Comparison of ENCODE assay signal across 8 cellular contexts in the genomic region with DNA sequence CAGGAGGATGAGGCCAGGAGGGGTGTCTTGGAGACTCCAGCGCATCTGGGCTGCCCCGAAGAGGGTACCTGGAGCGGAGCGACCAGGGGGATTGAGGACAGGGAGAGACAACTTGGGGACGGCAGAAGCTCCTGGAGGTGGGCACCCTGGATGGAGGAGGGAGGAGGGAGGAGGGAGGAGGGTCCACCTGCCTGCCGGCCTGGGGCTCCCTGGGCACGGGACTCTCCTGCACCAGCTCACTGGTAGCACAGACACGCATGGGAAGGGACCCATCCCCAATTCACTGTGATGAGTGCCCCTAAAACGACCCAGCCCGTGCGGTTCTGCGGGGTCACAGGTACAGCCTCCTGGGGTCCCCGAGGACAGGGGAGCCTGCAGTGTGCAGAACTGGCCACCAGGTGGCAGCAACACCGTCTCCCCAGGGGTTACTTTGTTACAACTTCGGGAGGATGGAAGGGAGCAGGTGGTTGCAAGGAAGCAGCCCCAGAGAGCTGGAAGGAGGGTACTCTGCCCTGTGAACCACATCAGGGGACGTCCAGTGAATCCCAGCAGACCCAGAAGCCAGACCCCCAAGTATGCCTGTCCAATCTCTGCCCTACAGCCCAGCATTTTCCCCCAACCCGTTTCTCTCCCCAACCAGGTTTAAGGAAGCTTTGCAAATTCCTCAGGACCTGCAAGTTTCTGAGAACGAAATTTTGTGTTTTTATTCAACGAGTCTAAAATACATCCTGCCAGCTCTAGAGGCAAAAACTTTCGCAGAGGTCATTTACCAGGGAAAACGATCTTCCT.
A peak's percentile ranks its signal among the peaks of the same experiment; 100 is the strongest.
DNase-seq lines count a peak whose midpoint lies in the region; ATAC-seq, FAIRE-seq and TF ChIP-seq lines count a peak whose summit lies in the region.

No MANE protein-coding gene starts in this region.

- CTCF ChIA-PET in CD8-positive, alpha-beta T cell (lab: Charles Lee), result interaction anchor here (0.5 to 4.5 kb wide), 32 partner anchors 7 to 612 kb away, joined by 3 to 59 read pairs (median 4); no protein-coding TSS in a partner anchor

- no peak overlapping the region for H3K27ac ChIP-seq in CD8-positive, alpha-beta T cell (ENCODE audit: low read depth, low read length)

- no peaks in the 10 kb centered on the region for H3K9me3 Mint-ChIP-seq in CD8-positive, alpha-beta T cell

- TF ChIP-seq CTCF in CD8-positive, alpha-beta T cell (IDR thresholded peaks at IDR 0.05), result peak; percentile 89

- no peak overlapping the region for H3K4me3 ChIP-seq in CD8-positive, alpha-beta T cell (ENCODE audit: low read depth, low read length)

- ATAC-seq in CD8-positive, alpha-beta T cell, result peak; percentile 73
- ATAC-seq in HG03159 (IDR thresholded peaks at IDR 0.05; ENCODE audit: unreplicated experiment) (peak; percentile 68), Right ventricle myocardium inferior (peak; percentile 52), HG02870 (IDR thresholded peaks at IDR 0.05; ENCODE audit: unreplicated experiment) (no peak)

- H3K9me3 ChIP-seq in CD8-positive, alpha-beta T cell (ENCODE audit: low read length), result no peaks in the 10 kb centered on the region

- no peak overlapping the region for H3K27ac Mint-ChIP-seq in CD8-positive, alpha-beta T cell

- POLR2A ChIA-PET in CD8-positive, alpha-beta T cell (lab: Charles Lee), result no interaction called here

- DNase-seq in CD8-positive, alpha-beta T cell, result peak; percentile 56 to 86 (median 73)
- DNase-seq in SKM-1 (lab: John Stamatoyannopoulos, UW; ENCODE audit: unreplicated experiment), result peak; percentile 29
- DNase-seq in activated naive CD4-positive, alpha-beta T cell (lab: John Stamatoyannopoulos, UW), result peak; percentile 62 to 71 (median 64)
- no peak for DNase-seq in Right ventricle myocardium inferior (ENCODE audit: missing footprints)
- peak; percentile 86 for DNase-seq in posterior vena cava (ENCODE audit: low spot score)
- peak; percentile 60 for DNase-seq in urothelium cell line (ENCODE audit: low spot score)

- intact Hi-C loops in CD8-positive, alpha-beta T cell (cut with DNase I, micrococcal nuclease), result loop anchor here (1.0 kb wide), 5 partner anchors 235 to 735 kb away; no protein-coding TSS in a partner anchor
- intact Hi-C loops in Right ventricle myocardium inferior (cut with DNase I), result loop anchor here (2.0 to 5.0 kb wide), 3 partner anchors 235 to 467 kb away; no protein-coding TSS in a partner anchor
- intact Hi-C loops in posterior vena cava (cut with DNase I), result loop anchor here (5.0 to 10.0 kb wide), 3 partner anchors 235 to 405 kb away; no protein-coding TSS in a partner anchor

- H3K4me3 Mint-ChIP-seq in CD8-positive, alpha-beta T cell, result no peak overlapping the region

- no peak for FAIRE-seq in urothelium cell line (lab: Jason Lieb, UNC)

- peaks cover 9% of the 10 kb centered on the region for H3K4me1 Mint-ChIP-seq in CD8-positive, alpha-beta T cell (ENCODE audit: low read depth)

- no peaks in the 10 kb centered on the region for H3K36me3 Mint-ChIP-seq in CD8-positive, alpha-beta T cell

- H3K27me3 ChIP-seq in CD8-positive, alpha-beta T cell (ENCODE audit: insufficient read depth, low read length), result no peaks in the 10 kb centered on the region

- H3K27me3 Mint-ChIP-seq in CD8-positive, alpha-beta T cell (ENCODE audit: low read depth), result peaks cover 4% of the 10 kb centered on the region

- H3K4me1 ChIP-seq in CD8-positive, alpha-beta T cell (ENCODE audit: insufficient read depth, low read length), result no peaks in the 10 kb centered on the region

- H3K36me3 ChIP-seq in CD8-positive, alpha-beta T cell (ENCODE audit: insufficient read depth, low read length), result no peaks in the 10 kb centered on the region
